18 cellular contexts compared by ENCODE assay signal in the genomic region with DNA sequence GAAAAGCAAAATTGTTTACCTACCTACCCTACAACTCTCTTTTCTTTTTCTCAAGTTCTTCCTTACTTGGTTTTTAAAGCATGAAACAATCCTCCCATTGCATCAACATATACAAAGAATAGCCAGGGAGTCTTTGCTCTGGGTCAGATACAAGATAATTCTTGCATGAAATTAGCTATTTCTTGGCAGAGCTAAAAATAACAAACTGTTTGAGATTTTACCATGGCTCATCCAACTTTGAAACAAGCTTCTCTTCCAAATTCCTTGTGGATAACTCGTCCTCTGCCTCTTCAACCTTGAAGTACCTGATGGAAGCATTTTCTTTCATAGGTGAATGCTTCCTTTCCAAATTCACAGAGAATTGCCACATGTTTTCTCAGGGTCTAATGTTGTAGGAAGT. TPM values are rescaled to one million over a fixed set of nuclear protein-coding genes. Genes with fewer than 3 reads are reported as not detected.
A peak's percentile ranks its signal among the peaks of the same experiment; 100 is the strongest.
DNase-seq lines count a peak whose midpoint lies in the region; ATAC-seq and TF ChIP-seq lines count a peak whose summit lies in the region.
"Had no signal": no experiment of that assay in that cellular context is flagged by ENCODE, and none has a peak within 500 bp of the region (broad histone marks: within the 10 kb centered on the region; RNA-seq: fewer than 3 reads in every experiment).

No MANE protein-coding gene starts in this region.

- H3K4me3 ChIP-seq in OCI-LY7 (ENCODE audit: low read depth, low read length, poor library complexity, severe bottlenecking): no peak overlapping the region
- no peak overlapping the region for H3K4me3 ChIP-seq in naive thymus-derived CD4-positive, alpha-beta T cell (ENCODE audit: low read length)
- H3K4me3 ChIP-seq: thyroid gland had no signal

- no peaks in the 10 kb centered on the region for H3K9me3 ChIP-seq in OCI-LY7 (ENCODE audit: low read length)
- no peaks in the 10 kb centered on the region for H3K9me3 ChIP-seq in naive thymus-derived CD4-positive, alpha-beta T cell (ENCODE audit: control insufficient read depth in 2 of 3, low read length in 3 of 3)
- H3K9me3 ChIP-seq: neutrophil, thyroid gland had no signal

- no peaks in the 10 kb centered on the region for H3K36me3 Mint-ChIP-seq in central memory CD8-positive, alpha-beta T cell (ENCODE audit: insufficient read depth)
- H3K36me3 Mint-ChIP-seq in naive thymus-derived CD4-positive, alpha-beta T cell: peaks cover 0 to 10% (median 0%) of the 10 kb centered on the region in 5 donors
- no peaks in the 10 kb centered on the region for H3K36me3 Mint-ChIP-seq in CD14-positive monocyte

- no peak overlapping the region for H3K4me3 Mint-ChIP-seq in central memory CD8-positive, alpha-beta T cell
- H3K4me3 Mint-ChIP-seq in naive thymus-derived CD4-positive, alpha-beta T cell: peak overlapping the region in 6 of 10 donors; percentile 4 to 78 (median 35)
- H3K4me3 Mint-ChIP-seq in CD14-positive monocyte: no peak overlapping the region
- H3K4me3 Mint-ChIP-seq: activated CD4-positive, alpha-beta T cell treated with anti-CD3 and anti-CD28 coated beads, Interleukin-2, amount 10 ng/mL, durations not matched to agents 7 days and 5 days had no signal

- POLR2A ChIA-PET in OCI-LY7 (lab: Charles Lee): interaction anchor here (0.5 to 0.9 kb wide), 3 partner anchors 25 to 379 kb away, joined by 3 read pairs; no protein-coding TSS in a partner anchor
- POLR2A ChIA-PET in naive thymus-derived CD4-positive, alpha-beta T cell (lab: Charles Lee): interaction anchor here (2.1 kb wide), 1 partner anchor 9 kb away, joined by 10 read pairs; a partner anchor contains a TSS

- CTCF ChIA-PET in OCI-LY7 (lab: Charles Lee; ENCODE audit: unreplicated experiment): no interaction called here
- CTCF ChIA-PET in naive thymus-derived CD4-positive, alpha-beta T cell (lab: Charles Lee): no interaction called here

- peaks cover 21% of the 10 kb centered on the region for H3K4me1 ChIP-seq in OCI-LY7 (ENCODE audit: insufficient read depth, low read length, poor library complexity, severe bottlenecking)
- peaks cover 0 to 7% of the 10 kb centered on the region in 2 donors for H3K4me1 ChIP-seq in naive thymus-derived CD4-positive, alpha-beta T cell (ENCODE audit: control insufficient read depth in 2 of 2, insufficient read depth in 2 of 2, low read length in 2 of 2)

- no peaks in the 10 kb centered on the region for H3K9me3 Mint-ChIP-seq in central memory CD8-positive, alpha-beta T cell
- H3K9me3 Mint-ChIP-seq in naive thymus-derived CD4-positive, alpha-beta T cell: peaks cover 0 to 2% (median 0%) of the 10 kb centered on the region in 11 donors
- peaks cover 0 to 3% (median 0%) of the 10 kb centered on the region in 7 donors for H3K9me3 Mint-ChIP-seq in CD14-positive monocyte

- no peak for ATAC-seq in central memory CD8-positive, alpha-beta T cell (replicated peaks; ENCODE audit: extremely low read depth, poor library complexity, severe bottlenecking)
- no peak for ATAC-seq in naive thymus-derived CD4-positive, alpha-beta T cell
- ATAC-seq: right cardiac atrium had no signal

- H2AFZ ChIP-seq in OCI-LY7 (ENCODE audit: low read length): peak overlapping the region; percentile 47; the same call in 1 of the 2 replicates

- no peak for TF ChIP-seq CTCF in OCI-LY7 (conservative IDR thresholded peaks at IDR 0.05; ENCODE audit: low read length)
- TF ChIP-seq CTCF in CD14-positive monocyte (IDR thresholded peaks at IDR 0.05): no peak

- peak overlapping the region; percentile 59 for H3K27ac Mint-ChIP-seq in central memory CD8-positive, alpha-beta T cell (ENCODE audit: low read depth)
- H3K27ac Mint-ChIP-seq in naive thymus-derived CD4-positive, alpha-beta T cell: peak overlapping the region in 8 of 9 donors; percentile 9 to 93 (median 64)
- H3K27ac Mint-ChIP-seq in CD14-positive monocyte: no peak overlapping the region
- H3K27ac Mint-ChIP-seq: activated CD4-positive, alpha-beta T cell treated with anti-CD3 and anti-CD28 coated beads, Interleukin-2, amount 10 ng/mL, durations not matched to agents 7 days and 5 days had no signal

- peak; percentile 52 for DNase-seq in EH (ENCODE audit: low read depth)
- DNase-seq in OCI-LY7 (ENCODE audit: low spot score): no peak
- no peak for DNase-seq in central memory CD8-positive, alpha-beta T cell (ENCODE audit: low spot score in 2 of 2)
- no peak for DNase-seq in naive thymus-derived CD4-positive, alpha-beta T cell
- no peak for DNase-seq in NCI-H146 treated with DMSO at 0.1 percent for 48 hours (lab: John Stamatoyannopoulos, UW; ENCODE audit: unreplicated experiment)
- no peak for DNase-seq in NK-92 (lab: John Stamatoyannopoulos, UW; ENCODE audit: unreplicated experiment)
- DNase-seq in CD14-positive monocyte (ENCODE audit: low spot score): no peak
- DNase-seq: activated CD4-positive, alpha-beta T cell treated with anti-CD3 and anti-CD28 coated beads, Interleukin-2, amount 10 ng/mL, durations not matched to agents 7 days and 5 days; effector memory CD4-positive, alpha-beta T cell; foreskin melanocyte; mesenchymal stem cell; NCI-H1105; NCI-H2171 treated with DMSO at 0.1 percent for 48 hours; right cardiac atrium; stimulated activated CD4-positive, alpha-beta T cell treated with anti-CD3 and anti-CD28 coated beads, Interleukin-2, amount 100 ng/mL, for 24 hours; thyroid gland had no signal

- no TSS peak for BruUV-seq in OCI-LY7 (replicated peaks; lab: Mats Ljungman, UMichigan)

- H3K27me3 Mint-ChIP-seq in central memory CD8-positive, alpha-beta T cell: no peaks in the 10 kb centered on the region
- no peaks in the 10 kb centered on the region for H3K27me3 Mint-ChIP-seq in naive thymus-derived CD4-positive, alpha-beta T cell
- H3K27me3 Mint-ChIP-seq in CD14-positive monocyte (ENCODE audit: low read depth in 3 of 3): peaks cover 0 to 3% (median 1%) of the 10 kb centered on the region in 3 donors
- H3K27me3 Mint-ChIP-seq: activated CD4-positive, alpha-beta T cell treated with anti-CD3 and anti-CD28 coated beads, Interleukin-2, amount 10 ng/mL, durations not matched to agents 7 days and 5 days had no signal

- no peak overlapping the region for H3K4me2 ChIP-seq in OCI-LY7 (ENCODE audit: low read length)
- H3K4me2 ChIP-seq: KMS-11 had no signal

- H3K4me1 Mint-ChIP-seq in central memory CD8-positive, alpha-beta T cell: peaks cover 38% of the 10 kb centered on the region
- H3K4me1 Mint-ChIP-seq in naive thymus-derived CD4-positive, alpha-beta T cell: peaks cover 15 to 45% (median 33%) of the 10 kb centered on the region in 7 donors
- H3K4me1 Mint-ChIP-seq in CD14-positive monocyte: peaks cover 16% of the 10 kb centered on the region

- H3K27ac ChIP-seq in OCI-LY7 (ENCODE audit: low read depth, low read length, poor library complexity, severe bottlenecking): no peak overlapping the region
- H3K27ac ChIP-seq in naive thymus-derived CD4-positive, alpha-beta T cell (ENCODE audit: low read depth, low read length): no peak overlapping the region
- H3K27ac ChIP-seq: KMS-11 had no signal

- H3K27me3 ChIP-seq in naive thymus-derived CD4-positive, alpha-beta T cell (ENCODE audit: control insufficient read depth in 2 of 2, insufficient read depth in 2 of 2, low read length in 2 of 2): no peaks in the 10 kb centered on the region
- H3K27me3 ChIP-seq: neutrophil, thyroid gland had no signal

- no peaks in the 10 kb centered on the region for H3K9me2 ChIP-seq in OCI-LY7 (ENCODE audit: insufficient read depth, low read length)

- intact Hi-C loops in OCI-LY7 (cut with micrococcal nuclease; ENCODE audit: unreplicated experiment): no loop called here
- intact Hi-C loops in naive thymus-derived CD4-positive, alpha-beta T cell (cut with micrococcal nuclease): no loop called here
- intact Hi-C loops in CD14-positive monocyte (cut with micrococcal nuclease): no loop called here

- no peaks in the 10 kb centered on the region for H3K79me2 ChIP-seq in OCI-LY7 (ENCODE audit: insufficient read depth, low read depth, low read length)

- no peaks in the 10 kb centered on the region for H3K36me3 ChIP-seq in OCI-LY7 (ENCODE audit: insufficient read depth, low read length)
- H3K36me3 ChIP-seq in naive thymus-derived CD4-positive, alpha-beta T cell (ENCODE audit: control insufficient read depth in 2 of 3, insufficient read depth in 3 of 3, low read length in 3 of 3): no peaks in the 10 kb centered on the region
- H3K36me3 ChIP-seq: neutrophil, thyroid gland had no signal

- no peaks in the 10 kb centered on the region for H4K20me1 ChIP-seq in OCI-LY7 (ENCODE audit: insufficient read depth, low read length)

RNA-seq across cellular contexts. Expression of a gene that starts 9.2 kb away (rescaled TPM):
- total RNA-seq in OCI-LY7 (2014; rRNA removed; shearing (Covaris generic)): 24.5 and 57.7 TPM in 2 replicates
- 38.5 and 51.6 TPM in 2 replicates for total RNA-seq in OCI-LY7 (2022)
- total RNA-seq in naive thymus-derived CD4-positive, alpha-beta T cell: 100 to 1,000 TPM in 3 of 5 experiments, 10 to 100 TPM in 2; 82.8 to 135 (median 109) TPM
- polyA plus RNA-seq in naive thymus-derived CD4-positive, alpha-beta T cell: 10 to 100 TPM; 22.4 to 30.4 TPM
- polyA plus RNA-seq in CD14-positive monocyte: 1 to 10 TPM; 1.6 to 3.6 TPM

Comparison
In these comparisons a context has a peak if more than half of its experiments do, and no peak if none do; other contexts are left out.
1. H3K27ac Mint-ChIP-seq: peak in central memory CD8-positive, alpha-beta T cell (single experiment) and naive thymus-derived CD4-positive, alpha-beta T cell (8 of 9); none in CD14-positive monocyte (0 of 7).
2. H3K4me3 Mint-ChIP-seq: peak in naive thymus-derived CD4-positive, alpha-beta T cell (6 of 10); none in central memory CD8-positive, alpha-beta T cell (single experiment) and CD14-positive monocyte (0 of 2).